ENCODE assay signal across 8 cellular contexts in the genomic region with DNA sequence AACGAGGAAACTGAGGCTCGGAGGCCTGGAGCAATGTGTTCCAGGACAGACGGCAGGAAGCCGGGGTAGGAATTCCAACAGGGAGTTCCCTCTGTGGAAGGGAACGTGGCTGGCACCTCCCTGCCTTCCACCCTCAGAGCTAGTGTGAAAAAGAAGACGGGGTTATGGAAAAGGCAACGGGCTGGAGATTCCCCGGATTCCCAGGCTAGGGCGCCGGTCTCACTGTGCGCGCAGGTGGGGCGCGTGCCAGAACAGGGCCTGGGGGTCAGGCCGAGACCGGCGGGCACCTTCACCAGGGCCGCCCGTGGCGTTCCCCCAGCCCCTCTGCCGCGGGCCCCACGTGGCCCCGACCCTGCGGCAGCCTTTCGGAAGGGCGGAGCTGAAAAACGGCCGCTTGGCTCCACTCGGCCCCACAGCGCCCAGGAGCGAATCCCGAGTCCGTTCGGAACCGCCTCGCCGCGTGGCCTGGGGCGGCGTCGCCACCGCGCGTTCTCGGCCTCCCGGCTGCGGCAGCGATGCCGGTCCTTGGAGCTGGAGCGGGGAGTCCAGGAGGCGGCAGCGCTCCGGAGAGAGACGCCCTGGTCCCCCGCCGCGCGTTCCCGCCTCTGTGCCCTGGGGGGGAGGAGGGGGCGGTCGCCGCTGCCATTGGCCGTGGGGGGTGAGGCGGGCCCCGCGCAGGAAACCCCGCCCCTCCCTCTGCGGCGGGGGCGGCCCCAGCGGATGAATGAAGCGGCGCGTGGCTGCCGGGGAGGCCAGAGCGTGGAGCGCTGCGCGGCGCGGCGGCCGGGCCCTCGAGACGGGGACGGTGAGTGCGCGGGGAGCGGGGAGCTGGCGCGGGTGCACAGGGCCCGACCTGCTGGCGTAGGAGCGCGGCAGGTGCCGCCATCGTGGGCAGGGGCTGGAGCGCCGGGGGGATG. TPM values are rescaled to one million over a fixed set of nuclear protein-coding genes. Genes with fewer than 3 reads are reported as not detected.
A peak's percentile ranks its signal among the peaks of the same experiment; 100 is the strongest.
DNase-seq lines count a peak whose midpoint lies in the region; ATAC-seq and TF ChIP-seq lines count a peak whose summit lies in the region.

A gene with protein sequence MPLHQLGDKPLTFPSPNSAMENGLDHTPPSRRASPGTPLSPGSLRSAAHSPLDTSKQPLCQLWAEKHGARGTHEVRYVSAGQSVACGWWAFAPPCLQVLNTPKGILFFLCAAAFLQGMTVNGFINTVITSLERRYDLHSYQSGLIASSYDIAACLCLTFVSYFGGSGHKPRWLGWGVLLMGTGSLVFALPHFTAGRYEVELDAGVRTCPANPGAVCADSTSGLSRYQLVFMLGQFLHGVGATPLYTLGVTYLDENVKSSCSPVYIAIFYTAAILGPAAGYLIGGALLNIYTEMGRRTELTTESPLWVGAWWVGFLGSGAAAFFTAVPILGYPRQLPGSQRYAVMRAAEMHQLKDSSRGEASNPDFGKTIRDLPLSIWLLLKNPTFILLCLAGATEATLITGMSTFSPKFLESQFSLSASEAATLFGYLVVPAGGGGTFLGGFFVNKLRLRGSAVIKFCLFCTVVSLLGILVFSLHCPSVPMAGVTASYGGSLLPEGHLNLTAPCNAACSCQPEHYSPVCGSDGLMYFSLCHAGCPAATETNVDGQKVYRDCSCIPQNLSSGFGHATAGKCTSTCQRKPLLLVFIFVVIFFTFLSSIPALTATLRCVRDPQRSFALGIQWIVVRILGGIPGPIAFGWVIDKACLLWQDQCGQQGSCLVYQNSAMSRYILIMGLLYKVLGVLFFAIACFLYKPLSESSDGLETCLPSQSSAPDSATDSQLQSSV (plus strand): TSS at position 755 of the 917 bp plus-strand sequence. CDS start 13,952 bp downstream, outside the sequence.

- H3K27ac Mint-ChIP-seq in CD8-positive, alpha-beta T cell = no peak within 1 kb of the TSS
- H3K27ac Mint-ChIP-seq in nephron progenitor cell = no peak within 1 kb of the TSS

- H3K4me3 ChIP-seq in CD8-positive, alpha-beta T cell (ENCODE audit: low read depth, low read length) = peak within 1 kb of the TSS; percentile 59
- H3K4me3 ChIP-seq in HUES64 (ENCODE audit: low read length) (peak within 1 kb of the TSS; percentile 64), Panc1 (ENCODE audit: low read depth in 2 of 2, low read length in 2 of 2) (peak within 1 kb of the TSS; percentile 65 to 80), subcutaneous abdominal adipose tissue (ENCODE audit: low read depth in 1 of 5, low read length in 5 of 5) (peak within 1 kb of the TSS in 4 of 5 donors; percentile 51 to 67 (median 58))

- peak; percentile 92 for ATAC-seq in CD8-positive, alpha-beta T cell
- ATAC-seq in GM21367 (IDR thresholded peaks at IDR 0.05; ENCODE audit: unreplicated experiment) (peak; percentile 48), Panc1 (peak; percentile 82)

- H3K9me3 ChIP-seq in CD8-positive, alpha-beta T cell (ENCODE audit: low read length) = no peaks in the 10 kb centered on the region
- H3K9me3 ChIP-seq in HUES64 (ENCODE audit: insufficient read depth, low read depth, low read length) = no peaks in the 10 kb centered on the region
- H3K9me3 ChIP-seq in Panc1 (ENCODE audit: control insufficient read depth, insufficient read depth, low read depth, low read length) = no peaks in the 10 kb centered on the region
- H3K9me3 ChIP-seq in subcutaneous abdominal adipose tissue (ENCODE audit: control insufficient read depth in 5 of 5, low read length in 5 of 5) = no peaks in the 10 kb centered on the region

- no TSS peak for BruUV-seq in Panc1 (replicated peaks; lab: Mats Ljungman, UMichigan)

- WGBS in HUES64 = 4% methylated on average over 100 of the region's 100 CpGs

- intact Hi-C loops in CD8-positive, alpha-beta T cell (cut with DNase I, micrococcal nuclease) = loop anchor here (1.0 to 10.0 kb wide), 6 partner anchors 9 to 337 kb away; a partner anchor contains a TSS
- intact Hi-C loops in Panc1 (cut with micrococcal nuclease; ENCODE audit: unreplicated experiment) = no loop called here

- peak; percentile 57 to 90 (median 79) for DNase-seq in CD8-positive, alpha-beta T cell
- no peak for DNase-seq in Panc1 (ENCODE audit: low read depth, low spot score)
- peak; percentile 82 for DNase-seq in activated T-helper 1 cell treated with Interleukin-2 at 50 U/mL for 16 hours (ENCODE audit: low read depth)
- DNase-seq in fibroblast of peridontal ligament (ENCODE audit: extremely low read depth) = peak; percentile 8
- DNase-seq in nephron progenitor cell = peak; percentile 81

- H3K4me1 Mint-ChIP-seq in CD8-positive, alpha-beta T cell (ENCODE audit: low read depth) = peaks cover 7% of the 10 kb centered on the region
- peaks cover 31% of the 10 kb centered on the region for H3K4me1 Mint-ChIP-seq in nephron progenitor cell

- POLR2A ChIA-PET in CD8-positive, alpha-beta T cell (lab: Charles Lee) = interaction anchor here (0.8 to 2.5 kb wide), 4 partner anchors 10 to 152 kb away, joined by 3 to 21 read pairs (median 4); no protein-coding TSS in a partner anchor
- POLR2A ChIA-PET in Panc1 (lab: Charles Lee) = interaction anchor here (0.5 to 0.6 kb wide), 2 partner anchors 89 to 99 kb away, joined by 3 to 9 read pairs; no protein-coding TSS in a partner anchor

- peak within 1 kb of the TSS; percentile 85 for H3K4me3 Mint-ChIP-seq in CD8-positive, alpha-beta T cell
- peak within 1 kb of the TSS; percentile 71 for H3K4me3 Mint-ChIP-seq in nephron progenitor cell

- peaks cover 21% of the 10 kb centered on the region for H3K4me1 ChIP-seq in CD8-positive, alpha-beta T cell (ENCODE audit: insufficient read depth, low read length)
- H3K4me1 ChIP-seq in HUES64 (ENCODE audit: insufficient read depth, low read length) (no peaks in the 10 kb centered on the region), Panc1 (ENCODE audit: control insufficient read depth, insufficient read depth, low read length) (peaks cover 56% of the 10 kb centered on the region), subcutaneous abdominal adipose tissue (ENCODE audit: control insufficient read depth in 5 of 5, insufficient read depth in 5 of 5, low read length in 5 of 5) (peaks cover 2 to 46% (median 25%) of the 10 kb centered on the region in 5 donors)

- no peaks in the 10 kb centered on the region for H3K36me3 ChIP-seq in CD8-positive, alpha-beta T cell (ENCODE audit: insufficient read depth, low read length)
- H3K36me3 ChIP-seq in HUES64 (ENCODE audit: insufficient read depth, low read length) (no peaks in the 10 kb centered on the region), Panc1 (ENCODE audit: control insufficient read depth, insufficient read depth, low read length) (no peaks in the 10 kb centered on the region; the same call in 1 of the 2 replicates), subcutaneous abdominal adipose tissue (ENCODE audit: control insufficient read depth in 5 of 5, insufficient read depth in 5 of 5, low read length in 5 of 5) (no peaks in the 10 kb centered on the region)

- H3K36me3 Mint-ChIP-seq in CD8-positive, alpha-beta T cell = no peaks in the 10 kb centered on the region
- no peaks in the 10 kb centered on the region for H3K36me3 Mint-ChIP-seq in nephron progenitor cell (ENCODE audit: low read depth)

- in situ Hi-C loops in Panc1 (cut with HindIII; ENCODE audit: low pct_unique_long_range_greater_than_20kb, low sequenced_read_pairs) = no loop called here

- no peaks in the 10 kb centered on the region for H3K9me3 Mint-ChIP-seq in CD8-positive, alpha-beta T cell
- H3K9me3 Mint-ChIP-seq in nephron progenitor cell = no peaks in the 10 kb centered on the region

- peak within 1 kb of the TSS; percentile 71 for H3K9ac ChIP-seq in HUES64 (ENCODE audit: low read depth, low read length)
- H3K9ac ChIP-seq in subcutaneous abdominal adipose tissue (ENCODE audit: low read length in 5 of 5) = peak within 1 kb of the TSS in 2 of 5 donors; percentile 13 to 68

- peaks cover 2% of the 10 kb centered on the region for H3K27me3 Mint-ChIP-seq in CD8-positive, alpha-beta T cell (ENCODE audit: low read depth)
- H3K27me3 Mint-ChIP-seq in nephron progenitor cell (ENCODE audit: low read depth, poor library complexity) = peaks cover 91% of the 10 kb centered on the region

- no peaks in the 10 kb centered on the region for H3K27me3 ChIP-seq in CD8-positive, alpha-beta T cell (ENCODE audit: insufficient read depth, low read length)
- H3K27me3 ChIP-seq in HUES64 (ENCODE audit: insufficient read depth, low read length) (peaks cover 76% of the 10 kb centered on the region), Panc1 (ENCODE audit: control insufficient read depth, insufficient read depth, low read length) (no peaks in the 10 kb centered on the region), subcutaneous abdominal adipose tissue (ENCODE audit: control insufficient read depth in 5 of 5, insufficient read depth in 4 of 5, low read length in 5 of 5) (peaks cover 23 to 47% (median 30%) of the 10 kb centered on the region in 5 donors)

- no peak for TF ChIP-seq CTCF in CD8-positive, alpha-beta T cell (IDR thresholded peaks at IDR 0.05)
- TF ChIP-seq CTCF in Panc1 (IDR thresholded peaks at IDR 0.05) = no peak
- TF ChIP-seq CTCF in nephron progenitor cell (IDR thresholded peaks at IDR 0.05) = no peak

- CTCF ChIA-PET in CD8-positive, alpha-beta T cell (lab: Charles Lee) = interaction anchor here (1.3 to 2.7 kb wide), 6 partner anchors 14 to 166 kb away, joined by 3 to 8 read pairs (median 4); no protein-coding TSS in a partner anchor
- CTCF ChIA-PET in Panc1 (lab: Charles Lee) = no interaction called here

- no peak within 1 kb of the TSS for H3K27ac ChIP-seq in CD8-positive, alpha-beta T cell (ENCODE audit: low read depth, low read length)
- H3K27ac ChIP-seq in HUES64 (ENCODE audit: low read depth, low read length) (no peak within 1 kb of the TSS), Panc1 (ENCODE audit: low read length) (peak within 1 kb of the TSS; percentile 97), subcutaneous abdominal adipose tissue (ENCODE audit: low read depth, low read length) (no peak within 1 kb of the TSS)

RNA-seq across cellular contexts. Expression of the gene that starts here (rescaled TPM):
- 1 to 10 TPM; 4.5 to 4.7 TPM for total RNA-seq in CD8-positive, alpha-beta T cell
- 6.8 TPM for polyA plus RNA-seq in HUES64 (2013, experiment 1 of 2)
- polyA plus RNA-seq in HUES64 (2013, experiment 2 of 2) = 6.0 TPM
- total RNA-seq in Panc1 (2021; ENCODE audit: unreplicated experiment) = 167 TPM
- 145 TPM for polyA plus RNA-seq in Panc1 (2012; ENCODE audit: insufficient read length)

Comparison
In these comparisons a context has a peak if more than half of its experiments do, and no peak if none do; other contexts are left out.
1. RNA of the gene that starts here (total RNA-seq): 167 TPM in Panc1 (single experiment); 4.5 to 4.7 TPM in CD8-positive, alpha-beta T cell; every median in the first group is over 10 times any median in the second.
2. Peak in every context shown above with its lines, with median percentiles within 50 percentile points of each other: ATAC-seq and H3K4me3 ChIP-seq.